8 cellular contexts compared by ENCODE assay signal in the genomic region with DNA sequence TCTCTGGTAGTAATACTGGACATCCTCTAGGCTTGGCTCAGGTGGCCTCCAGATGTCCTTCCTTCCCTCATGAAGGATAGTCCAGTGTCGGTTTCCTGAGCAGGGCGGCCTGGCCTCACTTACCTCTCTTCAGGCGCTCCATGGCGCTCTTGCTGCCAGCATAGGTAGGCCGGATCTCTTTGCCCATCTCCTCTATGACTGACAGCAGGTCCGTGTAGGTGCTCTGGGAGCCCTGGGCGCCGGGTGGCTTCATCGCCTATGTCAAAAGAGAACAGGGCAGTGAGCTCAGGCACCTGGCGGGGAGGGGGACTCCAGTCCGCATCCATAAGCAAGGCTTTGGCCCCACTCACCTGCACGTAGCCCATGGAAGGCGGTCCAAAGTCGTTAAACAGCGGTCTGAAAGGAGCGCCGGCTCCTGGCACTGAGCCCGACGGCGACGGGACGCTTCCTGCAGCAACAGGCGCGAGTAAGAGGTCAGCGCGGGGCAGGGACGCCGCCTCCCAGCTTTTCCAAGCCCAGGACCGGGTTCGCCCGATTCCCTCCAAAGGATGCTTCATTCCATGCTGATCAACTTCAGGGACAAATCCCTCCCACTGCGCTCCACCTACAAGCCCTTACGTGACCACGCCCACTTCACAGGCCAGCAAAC. TPM values are rescaled to one million over a fixed set of nuclear protein-coding genes. Genes with fewer than 3 reads are reported as not detected.
DNase-seq lines count a peak whose midpoint lies in the region; ATAC-seq and TF ChIP-seq lines count a peak whose summit lies in the region.

No MANE protein-coding gene starts in this region.

- H3K4me1 ChIP-seq in HAP-1: peaks cover 35% of the 10 kb centered on the region

- peaks cover 39 to 48% (median 48%) of the 10 kb centered on the region in 3 donors for H3K4me1 Mint-ChIP-seq in naive B cell

- no peak for TF ChIP-seq CTCF in SU-DHL-6 (IDR thresholded peaks at IDR 0.05; ENCODE audit: insufficient read depth, low read length, poor library complexity, severe bottlenecking)
- TF ChIP-seq CTCF in epithelial cell of proximal tubule (conservative IDR thresholded peaks at IDR 0.05; ENCODE audit: low read depth, low read length): no peak

- no peak for ATAC-seq in naive B cell (ENCODE audit: low read depth in 2 of 2)
- no peak for ATAC-seq in HG03439 (IDR thresholded peaks at IDR 0.05; ENCODE audit: unreplicated experiment)

- peaks cover 4% of the 10 kb centered on the region; the same call in 1 of the 2 replicates for H3K27me3 ChIP-seq in HAP-1 (ENCODE audit: low read depth)
- H3K27me3 ChIP-seq in SU-DHL-6 (ENCODE audit: low read length): no peaks in the 10 kb centered on the region

- H3K4me3 Mint-ChIP-seq in naive B cell: peak overlapping the region; percentile 87 to 96 (median 94)

- DNase-seq in AG20443 (ENCODE audit: low spot score) (peak; percentile 40), HAP-1 (ENCODE audit: low spot score in 2 of 2) (peak; percentile 60 to 81), epithelial cell of proximal tubule (ENCODE audit: low read depth) (no peak), naive B cell (peak; percentile 11), NOMO-1 treated with dmso at 0.1 percent for 144 hours (lab: John Stamatoyannopoulos, UW; ENCODE audit: unreplicated experiment) (no peak), AML-193 (lab: John Stamatoyannopoulos, UW) (no peak)

- H3K4me3 ChIP-seq in HAP-1 (peak overlapping the region; percentile 99), SU-DHL-6 (ENCODE audit: insufficient read depth, low read length, poor library complexity, severe bottlenecking) (peak overlapping the region; percentile 71), epithelial cell of proximal tubule (ENCODE audit: low read depth, low read length) (peak overlapping the region; percentile 87)

- H3F3A ChIP-seq in SU-DHL-6 (ENCODE audit: insufficient read depth): peaks cover 13% of the 10 kb centered on the region

- H3K36me3 Mint-ChIP-seq in naive B cell: no peaks in the 10 kb centered on the region

- in situ Hi-C loops in HAP-1 (cut with MboI; ENCODE audit: low sequenced_read_pairs): no loop called here

- peak overlapping the region; percentile 98 for H3K9ac ChIP-seq in SU-DHL-6 (ENCODE audit: low read length)

- H3K27ac ChIP-seq in SU-DHL-6 (ENCODE audit: low read depth, low read length): peak overlapping the region; percentile 87

- H3K9me3 Mint-ChIP-seq in naive B cell: peaks cover 0 to 1% (median 0%) of the 10 kb centered on the region in 7 donors

- peaks cover 24% of the 10 kb centered on the region for H3K79me2 ChIP-seq in SU-DHL-6 (ENCODE audit: insufficient read depth, low read length)

- H2AFZ ChIP-seq in SU-DHL-6 (ENCODE audit: low read depth, low read length, severe bottlenecking): no peak overlapping the region

- H3K36me3 ChIP-seq in HAP-1 (replicated peaks): peaks cover 16% of the 10 kb centered on the region
- no peaks in the 10 kb centered on the region for H3K36me3 ChIP-seq in SU-DHL-6 (ENCODE audit: low read length)

- H3K27me3 Mint-ChIP-seq in naive B cell: peaks cover 0 to 13% (median 6%) of the 10 kb centered on the region in 3 donors

- H3K27ac Mint-ChIP-seq in naive B cell: peak overlapping the region; percentile 7 to 99 (median 90)

- no peaks in the 10 kb centered on the region for H3K9me2 ChIP-seq in SU-DHL-6 (replicated peaks; ENCODE audit: insufficient read depth, low read length)

- peak overlapping the region; percentile 76 for H3K4me2 ChIP-seq in SU-DHL-6 (ENCODE audit: low read depth, low read length, poor library complexity, severe bottlenecking)

- no peaks in the 10 kb centered on the region; the same call in 1 of the 2 replicates for H4K20me1 ChIP-seq in SU-DHL-6 (ENCODE audit: low read depth, low read length)

- H3K9me3 ChIP-seq in HAP-1: no peaks in the 10 kb centered on the region
- no peaks in the 10 kb centered on the region for H3K9me3 ChIP-seq in SU-DHL-6 (ENCODE audit: insufficient read depth, low read length)

RNA-seq across cellular contexts. Expression of gene CDK2AP2, which starts 0.6 kb away (rescaled TPM):
- 129 and 165 TPM in 2 replicates for total RNA-seq in epithelial cell of proximal tubule
- polyA plus RNA-seq in naive B cell (ENCODE audit: low read depth in 6 of 6): 100 to 1,000 TPM in 5 of 6 donors, 10 to 100 TPM in 1; 87.4 to 161 (median 111) TPM

RNA-seq across cellular contexts. Expression of gene PITPNM1, which starts 2.2 kb away (rescaled TPM):
- 58.9 and 74.1 TPM in 2 replicates for total RNA-seq in epithelial cell of proximal tubule
- 10 to 100 TPM; 10.9 to 34.9 (median 14.5) TPM for polyA plus RNA-seq in naive B cell (ENCODE audit: low read depth in 6 of 6)

RNA-seq across cellular contexts. Expression of gene CABP2, which starts 15.9 kb away (rescaled TPM):
- not detected in 2 replicates for total RNA-seq in epithelial cell of proximal tubule
- polyA plus RNA-seq in naive B cell (ENCODE audit: low read depth in 6 of 6): not detected

RNA-seq across cellular contexts. Expression of gene AIP, which starts 24.5 kb away (rescaled TPM):
- 62.0 and 63.4 TPM in 2 replicates for total RNA-seq in epithelial cell of proximal tubule
- polyA plus RNA-seq in naive B cell (ENCODE audit: low read depth in 6 of 6): 100 to 1,000 TPM in 4 of 6 donors, 10 to 100 TPM in 2; 86.8 to 149 (median 120) TPM

RNA-seq across cellular contexts. Expression of gene TMEM134, which starts 38.3 kb away (rescaled TPM):
- 26.1 and 74.0 TPM in 2 replicates for total RNA-seq in epithelial cell of proximal tubule
- 100 to 1,000 TPM; 183 to 250 (median 221) TPM for polyA plus RNA-seq in naive B cell (ENCODE audit: low read depth in 6 of 6)

Comparison
In these comparisons a context has a peak if more than half of its experiments do, and no peak if none do; other contexts are left out.
1. DNase-seq: peak in AG20443 (single experiment), HAP-1 (2 of 2) and naive B cell (single experiment); none in epithelial cell of proximal tubule (single experiment), NOMO-1 treated with dmso at 0.1 percent for 144 hours (single experiment) and AML-193 (0 of 2).
2. Peak in every context shown above with its lines, with median percentiles within 50 percentile points of each other: H3K4me3 ChIP-seq.